In genomic region chr5:92641031-92641962, GRCh38 we compare ENCODE assay signal across 8 cellular contexts.
DNase-seq lines count a peak whose midpoint lies in the region; TF ChIP-seq lines count a peak whose summit lies in the region.

No MANE protein-coding gene starts in this region.

- DNase-seq in HT-29 (ENCODE audit: low spot score), result peak; percentile 79
- DNase-seq in SHP77 (lab: John Stamatoyannopoulos, UW), result peak; percentile 84 to 86
- peak; percentile 77 for DNase-seq in glomerular visceral epithelial cell (ENCODE audit: extremely low spot score)
- no peak for DNase-seq in stomach
- DNase-seq in SKM-1 (lab: John Stamatoyannopoulos, UW; ENCODE audit: unreplicated experiment), result no peak
- DNase-seq in activated T-cell treated with anti-CD3 and anti-CD28 coated beads for 4 hours, result no peak
- no peak for DNase-seq in activated CD4-positive, alpha-beta T cell treated with anti-CD3 and anti-CD28 coated beads, Interleukin-2, amount 10 ng/mL, durations not matched to agents 24 days and 14 days
- DNase-seq in NCI-H1436 (lab: John Stamatoyannopoulos, UW), result no peak

- H3K36me3 ChIP-seq in stomach, result no peaks in the 10 kb centered on the region

- H3K4me1 ChIP-seq in stomach, result peaks cover 0 to 18% (median 13%) of the 10 kb centered on the region in 4 donors

- intact Hi-C loops in stomach (cut with DNase I; ENCODE audit: low total_unique reads), result no loop called here
- intact Hi-C loops in activated CD4-positive, alpha-beta T cell treated with anti-CD3 and anti-CD28 coated beads, Interleukin-2, amount 10 ng/mL, durations not matched to agents 24 days and 14 days (cut with micrococcal nuclease), result no loop called here

- no peaks in the 10 kb centered on the region for H3K4me1 Mint-ChIP-seq in activated CD4-positive, alpha-beta T cell treated with anti-CD3 and anti-CD28 coated beads, Interleukin-2, amount 10 ng/mL, durations not matched to agents 24 days and 14 days

- H3K4me3 Mint-ChIP-seq in activated CD4-positive, alpha-beta T cell treated with anti-CD3 and anti-CD28 coated beads, Interleukin-2, amount 10 ng/mL, durations not matched to agents 24 days and 14 days, result no peak overlapping the region

- peak overlapping the region; percentile 16 to 26 (median 24) for H3K4me3 ChIP-seq in stomach

- H3K27me3 ChIP-seq in stomach, result no peaks in the 10 kb centered on the region

- no peaks in the 10 kb centered on the region for H3K27me3 Mint-ChIP-seq in activated CD4-positive, alpha-beta T cell treated with anti-CD3 and anti-CD28 coated beads, Interleukin-2, amount 10 ng/mL, durations not matched to agents 24 days and 14 days

- no peaks in the 10 kb centered on the region for H3K36me3 Mint-ChIP-seq in activated CD4-positive, alpha-beta T cell treated with anti-CD3 and anti-CD28 coated beads, Interleukin-2, amount 10 ng/mL, durations not matched to agents 24 days and 14 days (ENCODE audit: low read depth)

- no peak overlapping the region for H3K27ac Mint-ChIP-seq in activated CD4-positive, alpha-beta T cell treated with anti-CD3 and anti-CD28 coated beads, Interleukin-2, amount 10 ng/mL, durations not matched to agents 24 days and 14 days

- WGBS in stomach, 5 donors, result 4 to 8% (median 6%) methylated on average over 10 of the region's 10 CpGs

- no peak for TF ChIP-seq EP300 in stomach (IDR thresholded peaks at IDR 0.05)

- H3K27ac ChIP-seq in stomach, result peak overlapping the region in 2 of 5 donors; percentile 32 to 40

- no peaks in the 10 kb centered on the region for H3K9me3 ChIP-seq in stomach

- TF ChIP-seq POLR2A in stomach (IDR thresholded peaks at IDR 0.05), result no peak

- no peaks in the 10 kb centered on the region for H3K9me3 Mint-ChIP-seq in activated CD4-positive, alpha-beta T cell treated with anti-CD3 and anti-CD28 coated beads, Interleukin-2, amount 10 ng/mL, durations not matched to agents 24 days and 14 days

- TF ChIP-seq CTCF in stomach (IDR thresholded peaks at IDR 0.05), result no peak

Comparison
In these comparisons a context has a peak if more than half of its experiments do, and no peak if none do; other contexts are left out.
1. DNase-seq: peak in HT-29 (single experiment), SHP77 (2 of 2) and glomerular visceral epithelial cell (single experiment); none in stomach (single experiment), SKM-1 (single experiment), activated T-cell treated with anti-CD3 and anti-CD28 coated beads for 4 hours (single experiment), activated CD4-positive, alpha-beta T cell treated with anti-CD3 and anti-CD28 coated beads, Interleukin-2, amount 10 ng/mL, durations not matched to agents 24 days and 14 days (single experiment) and NCI-H1436 (single experiment).